In the genomic region with DNA sequence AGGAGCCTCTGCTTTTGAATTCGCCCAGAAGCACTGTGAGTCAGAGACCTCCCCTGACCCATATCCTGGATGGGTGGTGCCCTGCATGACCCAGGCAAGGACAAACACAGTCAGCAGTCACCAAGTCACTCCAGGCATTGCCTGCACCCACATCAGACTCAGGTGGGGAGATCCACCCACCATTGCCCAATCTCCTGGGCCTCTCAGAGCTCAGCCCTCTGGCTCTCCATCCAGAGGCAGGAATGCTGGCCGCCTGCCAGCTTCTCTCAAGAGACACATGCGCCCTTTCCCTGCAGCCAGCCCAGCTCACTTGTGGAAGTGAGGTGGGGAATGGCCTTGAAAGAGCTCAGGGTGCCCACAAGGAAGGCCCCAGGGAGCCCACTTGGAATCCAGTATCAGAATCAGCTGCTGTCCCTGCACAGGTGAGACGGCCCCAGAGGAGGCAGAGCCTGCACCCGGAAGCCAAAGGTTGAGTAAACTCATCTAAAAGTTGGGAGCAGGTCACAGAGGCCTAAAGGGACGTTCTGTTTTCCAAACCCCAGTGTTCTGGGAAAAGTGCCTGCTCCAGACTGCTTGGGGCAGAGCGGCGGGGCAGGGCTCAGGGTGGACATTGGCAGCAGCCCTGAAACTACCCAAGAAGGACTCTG, we compare ENCODE assay signal across 8 cellular contexts.
A peak's percentile ranks its signal among the peaks of the same experiment; 100 is the strongest.
DNase-seq lines count a peak whose midpoint lies in the region; FAIRE-seq and TF ChIP-seq lines count a peak whose summit lies in the region.

No MANE protein-coding gene starts in this region.

- peaks cover 16 to 28% (median 19%) of the 10 kb centered on the region in 4 donors for H3K4me1 ChIP-seq in stomach

- H3K9me3 ChIP-seq in stomach: no peaks in the 10 kb centered on the region

- no peaks in the 10 kb centered on the region for H3K27me3 ChIP-seq in stomach

- H3K4me3 ChIP-seq in AG09309 (ENCODE audit: control insufficient read depth, low read depth, low read length) (no peak overlapping the region), stomach (no peak overlapping the region)

- peak; percentile 33 for DNase-seq in AG09309 (ENCODE audit: low read depth)
- DNase-seq in NCI-H1092 treated with DMSO at 0.1 percent for 48 hours (lab: John Stamatoyannopoulos, UW): peak; percentile 39
- DNase-seq in amniotic stem cell (lab: John Stamatoyannopoulos, UW): peak; percentile 48
- DNase-seq in hepatic stellate cell (ENCODE audit: low spot score): peak; percentile 64
- DNase-seq in stomach: peak; percentile 86
- DNase-seq in middle frontal gyrus (ENCODE audit: extremely low spot score, low spot score): no peak
- DNase-seq in GM12892 (ENCODE audit: insufficient read length): no peak
- no peak for DNase-seq in SKM-1 treated with dmso at 0.1 percent for 144 hours (lab: John Stamatoyannopoulos, UW; ENCODE audit: unreplicated experiment)

- H3K27ac ChIP-seq in stomach: peak overlapping the region; percentile 21 to 74 (median 64)

- no peak for TF ChIP-seq EP300 in stomach (IDR thresholded peaks at IDR 0.05)

- no peak for FAIRE-seq in GM12892 (lab: Jason Lieb, UNC)

- TF ChIP-seq CTCF in AG09309 (IDR thresholded peaks at IDR 0.05; ENCODE audit: control insufficient read depth, insufficient read depth, low read depth, low read length, missing control alignments) (no peak), stomach (IDR thresholded peaks at IDR 0.05) (no peak)

- TF ChIP-seq POLR2A in stomach (IDR thresholded peaks at IDR 0.05) (no peak), GM12892 (IDR thresholded peaks at IDR 0.05; ENCODE audit: low read depth, low read length) (no peak)

- intact Hi-C loops in stomach (cut with DNase I; ENCODE audit: low total_unique reads): no loop called here

- 26 to 55% (median 31%) methylated on average over 5 to 8 of the region's 8 CpGs for WGBS in stomach, 5 donors

- peaks cover 0 to 41% (median 14%) of the 10 kb centered on the region in 4 donors for H3K36me3 ChIP-seq in stomach

Comparison
In these comparisons a context has a peak if more than half of its experiments do, and no peak if none do; other contexts are left out.
1. DNase-seq: peak in AG09309 (single experiment), NCI-H1092 treated with DMSO at 0.1 percent for 48 hours (single experiment), amniotic stem cell (single experiment), hepatic stellate cell (single experiment) and stomach (single experiment); none in middle frontal gyrus (single experiment), GM12892 (single experiment) and SKM-1 treated with dmso at 0.1 percent for 144 hours (single experiment).